Comparison of ENCODE assay signal across 8 cellular contexts in genomic region chr17:2401426-2402221, GRCh38. TPM values are rescaled to one million over a fixed set of nuclear protein-coding genes. Genes with fewer than 3 reads are reported as not detected.
DNase-seq lines count a peak whose midpoint lies in the region; ATAC-seq and TF ChIP-seq lines count a peak whose summit lies in the region.

No MANE protein-coding gene starts in this region.

- peak overlapping the region; percentile 83 for H3K4me3 ChIP-seq in GM23338
- H3K4me3 ChIP-seq in LNCaP clone FGC (ENCODE audit: low read depth, low read length): peak overlapping the region; percentile 98
- H3K4me3 ChIP-seq in fibroblast of mammary gland (ENCODE audit: control insufficient read depth, low read depth, low read length): peak overlapping the region; percentile 63
- H3K4me3 ChIP-seq in naive thymus-derived CD4-positive, alpha-beta T cell (ENCODE audit: low read length): peak overlapping the region; percentile 94

- peak overlapping the region; percentile 100 for H3K27ac ChIP-seq in GM23338 (ENCODE audit: low read depth)
- peak overlapping the region; percentile 97 for H3K27ac ChIP-seq in naive thymus-derived CD4-positive, alpha-beta T cell (ENCODE audit: low read depth, low read length)

- H3K4me1 ChIP-seq in GM23338 (ENCODE audit: insufficient read depth): peaks cover 23% of the 10 kb centered on the region
- H3K4me1 ChIP-seq in naive thymus-derived CD4-positive, alpha-beta T cell (ENCODE audit: control insufficient read depth in 2 of 2, insufficient read depth in 2 of 2, low read length in 2 of 2): peaks cover 6 to 30% of the 10 kb centered on the region in 2 donors

- no peaks in the 10 kb centered on the region for H3K36me3 ChIP-seq in GM23338 (ENCODE audit: insufficient read depth)
- peaks cover 0 to 10% (median 0%) of the 10 kb centered on the region in 3 experiments for H3K36me3 ChIP-seq in naive thymus-derived CD4-positive, alpha-beta T cell (ENCODE audit: control insufficient read depth in 2 of 3, insufficient read depth in 3 of 3, low read length in 3 of 3)

- H3K36me3 Mint-ChIP-seq in GM23338 (ENCODE audit: low read depth): no peaks in the 10 kb centered on the region
- H3K36me3 Mint-ChIP-seq in naive thymus-derived CD4-positive, alpha-beta T cell: no peaks in the 10 kb centered on the region
- H3K36me3 Mint-ChIP-seq in stimulated activated memory B cell treated with anti-CD40 and anti-IgM and Interleukin-4, amounts not matched to agents 10 μg/mL and 1 μg/mL and 100 μg/mL, for 72 hours: peaks cover 2% of the 10 kb centered on the region

- CTCF ChIA-PET in naive thymus-derived CD4-positive, alpha-beta T cell (lab: Charles Lee): interaction anchor here (0.6 to 3.1 kb wide), 4 partner anchors 10 to 39 kb away, joined by 4 to 23 read pairs (median 8); no protein-coding TSS in a partner anchor

- H2AFZ ChIP-seq in GM23338: 0 out of 2 replicates have a peak overlapping the region, but pooled peaks have one; percentile 66

- no peaks in the 10 kb centered on the region for H3K27me3 ChIP-seq in GM23338 (ENCODE audit: insufficient read depth)
- no peaks in the 10 kb centered on the region for H3K27me3 ChIP-seq in naive thymus-derived CD4-positive, alpha-beta T cell (ENCODE audit: control insufficient read depth in 2 of 2, insufficient read depth in 2 of 2, low read length in 2 of 2)

- H3K4me2 ChIP-seq in GM23338: peak overlapping the region; percentile 97

- peaks cover 26% of the 10 kb centered on the region for H3K27me3 Mint-ChIP-seq in GM23338 (ENCODE audit: insufficient read depth, low read depth, poor library complexity)
- no peaks in the 10 kb centered on the region for H3K27me3 Mint-ChIP-seq in naive thymus-derived CD4-positive, alpha-beta T cell
- no peaks in the 10 kb centered on the region for H3K27me3 Mint-ChIP-seq in stimulated activated memory B cell treated with anti-CD40 and anti-IgM and Interleukin-4, amounts not matched to agents 10 μg/mL and 1 μg/mL and 100 μg/mL, for 72 hours

- intact Hi-C loops in naive thymus-derived CD4-positive, alpha-beta T cell (cut with micrococcal nuclease): loop anchor here (1.0 to 5.0 kb wide), 21 partner anchors 8 to 1235 kb away; partner anchors contain the start of genes CLUH (in 2 of the 2), METTL16 (in 2 of the 2), TSR1 (in 2 of the 2) and CTNS (in 1 of the 2)

- H3K27ac Mint-ChIP-seq in GM23338: peak overlapping the region; percentile 99
- peak overlapping the region; percentile 97 to 100 (median 99) for H3K27ac Mint-ChIP-seq in naive thymus-derived CD4-positive, alpha-beta T cell
- peak overlapping the region; percentile 98 for H3K27ac Mint-ChIP-seq in stimulated activated memory B cell treated with anti-CD40 and anti-IgM and Interleukin-4, amounts not matched to agents 10 μg/mL and 1 μg/mL and 100 μg/mL, for 72 hours

- H3K9me3 Mint-ChIP-seq in GM23338: 0 out of 3 replicates have a peak, but pooled peaks cover 2% of the 10 kb centered on the region
- peaks cover 0 to 10% (median 0%) of the 10 kb centered on the region in 11 donors for H3K9me3 Mint-ChIP-seq in naive thymus-derived CD4-positive, alpha-beta T cell
- H3K9me3 Mint-ChIP-seq in stimulated activated memory B cell treated with anti-CD40 and anti-IgM and Interleukin-4, amounts not matched to agents 10 μg/mL and 1 μg/mL and 100 μg/mL, for 72 hours: no peaks in the 10 kb centered on the region

- peak overlapping the region; percentile 96 for H3K4me3 Mint-ChIP-seq in GM23338
- peak overlapping the region; percentile 94 to 100 (median 98) for H3K4me3 Mint-ChIP-seq in naive thymus-derived CD4-positive, alpha-beta T cell
- peak overlapping the region; percentile 87 for H3K4me3 Mint-ChIP-seq in stimulated activated memory B cell treated with anti-CD40 and anti-IgM and Interleukin-4, amounts not matched to agents 10 μg/mL and 1 μg/mL and 100 μg/mL, for 72 hours

- H3K4me1 Mint-ChIP-seq in GM23338: peaks cover 25% of the 10 kb centered on the region
- H3K4me1 Mint-ChIP-seq in naive thymus-derived CD4-positive, alpha-beta T cell: peaks cover 27 to 62% (median 35%) of the 10 kb centered on the region in 7 donors
- H3K4me1 Mint-ChIP-seq in stimulated activated memory B cell treated with anti-CD40 and anti-IgM and Interleukin-4, amounts not matched to agents 10 μg/mL and 1 μg/mL and 100 μg/mL, for 72 hours: peaks cover 50% of the 10 kb centered on the region

- DNase-seq in DMS79 (lab: John Stamatoyannopoulos, UW): peak; percentile 96
- DNase-seq in GM23338 (ENCODE audit: low spot score): peak; percentile 99
- DNase-seq in LNCaP clone FGC (ENCODE audit: low read depth): peak; percentile 98
- DNase-seq in RPMI8226: peak; percentile 98
- peak; percentile 99 for DNase-seq in activated T-helper 9 cell treated with anti-CD3 and anti-CD28 coated beads, Interleukin-2, amount 50 U/mL, for 16 hours (ENCODE audit: low read depth)
- DNase-seq in fibroblast of mammary gland (ENCODE audit: low read depth): peak; percentile 100
- peak; percentile 94 to 100 (median 99) for DNase-seq in naive thymus-derived CD4-positive, alpha-beta T cell

- peak; percentile 44 for ATAC-seq in GM23338
- ATAC-seq in naive thymus-derived CD4-positive, alpha-beta T cell: peak; percentile 73
- peak; percentile 77 for ATAC-seq in stimulated activated memory B cell treated with anti-CD40 and anti-IgM and Interleukin-4, amounts not matched to agents 10 μg/mL and 1 μg/mL and 100 μg/mL, for 72 hours

- H3K79me2 ChIP-seq in GM23338 (replicated peaks; ENCODE audit: insufficient read depth): peaks cover 18% of the 10 kb centered on the region

- TF ChIP-seq CTCF in GM23338 (conservative IDR thresholded peaks at IDR 0.05; ENCODE audit: low read depth in 2 of 2) (no peak), LNCaP clone FGC (IDR thresholded peaks at IDR 0.05; ENCODE audit: control insufficient read depth, extremely low read depth, insufficient read depth) (no peak), fibroblast of mammary gland (conservative IDR thresholded peaks at IDR 0.05; ENCODE audit: control insufficient read depth, insufficient read depth, low read depth, low read length) (no peak)

- H3K9me2 ChIP-seq in GM23338 (ENCODE audit: insufficient read depth): no peaks in the 10 kb centered on the region

- no peaks in the 10 kb centered on the region for H3K9me3 ChIP-seq in naive thymus-derived CD4-positive, alpha-beta T cell (ENCODE audit: control insufficient read depth in 2 of 3, low read length in 3 of 3)

- peaks cover 12% of the 10 kb centered on the region for H3F3A ChIP-seq in GM23338 (replicated peaks; ENCODE audit: low read depth)

- POLR2A ChIA-PET in naive thymus-derived CD4-positive, alpha-beta T cell (lab: Charles Lee): interaction anchor here (0.7 to 5.8 kb wide), 7 partner anchors 9 to 66 kb away, joined by 3 to 82 read pairs (median 7); partner anchors contain the start of gene TSR1

- no peaks in the 10 kb centered on the region for H4K20me1 ChIP-seq in GM23338 (replicated peaks; ENCODE audit: insufficient read depth)

TF ChIP-seq in GM23338, 12 proteins besides CTCF, POLR2A, EP300 and RAD21:
- TF ChIP-seq CREB1 (CRISPR knock-in tag; IDR thresholded peaks at IDR 0.05; ENCODE audit: low read depth): peak; percentile 92
- TF ChIP-seq POLR2AphosphoS5 (IDR thresholded peaks at IDR 0.05; ENCODE audit: low read depth): peak; percentile 4; the same call in 1 of the 2 replicates
- TF ChIP-seq EZH2 (IDR thresholded peaks at IDR 0.05; ENCODE audit: low read depth, unreplicated experiment): no peak

RNA-seq across cellular contexts. Expression of gene MNT, which starts 0.8 kb away (rescaled TPM):
- 6.4 and 10.4 TPM in 2 replicates for total RNA-seq in GM23338 (2014; rRNA removed; shearing (Covaris generic))
- 5.7 and 6.7 TPM in 2 replicates for polyA plus RNA-seq in GM23338 (2016; fragmentation: Nextera tagmentation; extraction: Ambion mirVana)
- 100 to 1,000 TPM in 1 of 5 experiments, 10 to 100 TPM in 4; 31.4 to 106 (median 55.5) TPM for total RNA-seq in naive thymus-derived CD4-positive, alpha-beta T cell
- polyA plus RNA-seq in naive thymus-derived CD4-positive, alpha-beta T cell: 1 to 10 TPM in 1 of 2 donors, under 1 TPM in 1; 0.65 to 1.0 TPM

Comparison
In these comparisons a context has a peak if more than half of its experiments do, and no peak if none do; other contexts are left out.
1. Peak in every context shown above with its lines: DNase-seq, ATAC-seq, H3K4me3 ChIP-seq and H3K27ac ChIP-seq.